ENCODE assay signal across 8 cellular contexts in genomic region chr22:29072193-29072978, GRCh38. TPM values are rescaled to one million over a fixed set of nuclear protein-coding genes. Genes with fewer than 3 reads are reported as not detected.
DNase-seq lines count a peak whose midpoint lies in the region; ATAC-seq, FAIRE-seq and TF ChIP-seq lines count a peak whose summit lies in the region.

No MANE protein-coding gene starts in this region.

- ATAC-seq in GM21786 (IDR thresholded peaks at IDR 0.05; ENCODE audit: unreplicated experiment): peak; percentile 79

- 46% methylated on average over 21 of the region's 41 CpGs for WGBS in SK-N-SH (ENCODE audit: low lambda C conversion rate)

- H3K4me1 ChIP-seq in SK-N-SH (ENCODE audit: control insufficient read depth in 1 of 2, insufficient read depth in 2 of 2, low read depth in 1 of 2, low read length in 1 of 2) (peaks cover 0 to 8% of the 10 kb centered on the region in 2 experiments; a peak in 1 of 4 replicates), neutrophil (ENCODE audit: control insufficient read depth in 1 of 2, insufficient read depth in 1 of 2, low read depth in 1 of 2, low read length in 1 of 2) (peaks cover 29 to 32% of the 10 kb centered on the region in 2 experiments)

- H3K27me3 Mint-ChIP-seq in activated naive CD4-positive, alpha-beta T cell treated with anti-CD3 and anti-CD28 coated beads for 36 hours (ENCODE audit: low read depth): peaks cover 49% of the 10 kb centered on the region

- H3K4me2 ChIP-seq in SK-N-SH: peak overlapping the region; percentile 77

- H3K36me3 Mint-ChIP-seq in activated naive CD4-positive, alpha-beta T cell treated with anti-CD3 and anti-CD28 coated beads for 36 hours (ENCODE audit: low read depth): no peaks in the 10 kb centered on the region

- FAIRE-seq in D721Med (lab: Jason Lieb, UNC): no peak

- no peak for TF ChIP-seq CTCF in D721Med (IDR thresholded peaks at IDR 0.05; ENCODE audit: insufficient read depth, missing control alignments)
- TF ChIP-seq CTCF in LNCaP clone FGC (IDR thresholded peaks at IDR 0.05; ENCODE audit: control insufficient read depth, extremely low read depth, insufficient read depth): no peak
- TF ChIP-seq CTCF in SK-N-SH (IDR thresholded peaks at IDR 0.05): no peak
- TF ChIP-seq CTCF in neutrophil (IDR thresholded peaks at IDR 0.05): no peak

- CTCF ChIA-PET in SK-N-SH (lab: Yijun Ruan, JAX): interaction anchor here (0.6 to 1.1 kb wide), 5 partner anchors 9 to 173 kb away, joined by 3 to 6 read pairs (median 3); no protein-coding TSS in a partner anchor
- CTCF ChIA-PET in activated naive CD4-positive, alpha-beta T cell treated with anti-CD3 and anti-CD28 coated beads for 36 hours (lab: Charles Lee): interaction anchor here (0.9 to 1.4 kb wide), 3 partner anchors 32 to 241 kb away, joined by 3 to 4 read pairs (median 3); no protein-coding TSS in a partner anchor

- no peaks in the 10 kb centered on the region for H3K9me3 Mint-ChIP-seq in activated naive CD4-positive, alpha-beta T cell treated with anti-CD3 and anti-CD28 coated beads for 36 hours

- no peak overlapping the region for H3K27ac ChIP-seq in SK-N-SH (ENCODE audit: low read depth in 2 of 2, low read length in 1 of 2)
- peak overlapping the region; percentile 27 for H3K27ac ChIP-seq in neutrophil

- peak overlapping the region; percentile 65 for H3K4me3 Mint-ChIP-seq in activated naive CD4-positive, alpha-beta T cell treated with anti-CD3 and anti-CD28 coated beads for 36 hours

- H3K4me1 Mint-ChIP-seq in activated naive CD4-positive, alpha-beta T cell treated with anti-CD3 and anti-CD28 coated beads for 36 hours (ENCODE audit: low read depth): peaks cover 20% of the 10 kb centered on the region

- no peaks in the 10 kb centered on the region for H3K36me3 ChIP-seq in SK-N-SH (replicated peaks in 1 of 2; ENCODE audit: control insufficient read depth in 1 of 2, insufficient read depth in 2 of 2, low read length in 1 of 2)
- no peaks in the 10 kb centered on the region for H3K36me3 ChIP-seq in neutrophil

- peak overlapping the region; percentile 66; the same call in 1 of the 2 replicates for H2AFZ ChIP-seq in SK-N-SH (ENCODE audit: low read depth)

- H3K9me2 ChIP-seq in SK-N-SH: no peaks in the 10 kb centered on the region

- TF ChIP-seq EP300 in SK-N-SH (IDR thresholded peaks at IDR 0.05; ENCODE audit: borderline replicate concordance in 1 of 2, low read depth in 1 of 2, low read length in 1 of 2): no peak

- no peaks in the 10 kb centered on the region for H4K20me1 ChIP-seq in SK-N-SH (ENCODE audit: insufficient read depth)

- H3K27ac Mint-ChIP-seq in activated naive CD4-positive, alpha-beta T cell treated with anti-CD3 and anti-CD28 coated beads for 36 hours: no peak overlapping the region

- POLR2A ChIA-PET in SK-N-SH (lab: Yijun Ruan, JAX): no interaction called here

- DNase-seq in D721Med (ENCODE audit: insufficient read length, low spot score) (peak; percentile 59), LNCaP clone FGC (ENCODE audit: low read depth) (peak; percentile 81), SK-N-SH (peak; percentile 99), germinal center (ENCODE audit: low spot score) (peak; percentile 94), stromal cell of bone marrow (ENCODE audit: low read depth) (peak; percentile 33)
- DNase-seq in activated naive CD4-positive, alpha-beta T cell treated with anti-CD3 and anti-CD28 coated beads for 36 hours: peak; percentile 87

- H3F3A ChIP-seq in SK-N-SH (replicated peaks; ENCODE audit: insufficient read depth): no peaks in the 10 kb centered on the region

- H3K4me3 ChIP-seq in LNCaP clone FGC (ENCODE audit: low read depth, low read length): no peak overlapping the region
- peak overlapping the region; percentile 66 to 69 for H3K4me3 ChIP-seq in SK-N-SH (ENCODE audit: low read depth in 2 of 2, low read length in 1 of 2)
- peak overlapping the region; percentile 61 to 75 for H3K4me3 ChIP-seq in neutrophil (ENCODE audit: low read depth in 1 of 2, low read length in 1 of 2)

- no peaks in the 10 kb centered on the region for H3K79me2 ChIP-seq in SK-N-SH (ENCODE audit: insufficient read depth)

- intact Hi-C loops in activated naive CD4-positive, alpha-beta T cell treated with anti-CD3 and anti-CD28 coated beads for 36 hours (cut with micrococcal nuclease): loop anchor here (1.0 to 10.0 kb wide), 3 partner anchors 82 to 300 kb away; partner anchors contain the start of genes CCDC117 and ZNRF3

- H3K9me3 ChIP-seq in SK-N-SH: no peaks in the 10 kb centered on the region
- H3K9me3 ChIP-seq in neutrophil: no peaks in the 10 kb centered on the region

- H3K27me3 ChIP-seq in SK-N-SH (ENCODE audit: insufficient read depth): no peaks in the 10 kb centered on the region
- H3K27me3 ChIP-seq in neutrophil: peaks cover 97% of the 10 kb centered on the region

- no peak overlapping the region for H3K9ac ChIP-seq in SK-N-SH

- no peak for TF ChIP-seq RAD21 in SK-N-SH (IDR thresholded peaks at IDR 0.05; ENCODE audit: low read length)

TF ChIP-seq in SK-N-SH, 30 proteins besides CTCF, POLR2A, EP300 and RAD21:
- TF ChIP-seq NFIC (IDR thresholded peaks at IDR 0.05; ENCODE audit: borderline replicate concordance) (no peak), MEF2A (IDR thresholded peaks at IDR 0.05; ENCODE audit: borderline replicate concordance, low read depth) (no peak), PBX3 (IDR thresholded peaks at IDR 0.05) (peak; percentile 93), FOSL2 (IDR thresholded peaks at IDR 0.05; ENCODE audit: borderline replicate concordance, low read depth) (no peak), FOXJ3 (CRISPR knock-in tag; IDR thresholded peaks at IDR 0.05) (no peak), NRF1 (IDR thresholded peaks at IDR 0.05; ENCODE audit: low read depth, low read length) (peak; percentile 70)
TF ChIP-seq in SK-N-SH: peak in this region for 2.

RNA-seq across cellular contexts. Expression of gene KREMEN1, which starts 0.4 kb away (rescaled TPM):
- 7.9 and 10.0 TPM in 2 replicates for polyA plus RNA-seq in SK-N-SH (2012; rRNA removed)
- 7.0 and 10.4 TPM in 2 replicates for polyA plus RNA-seq in SK-N-SH (2012; cell fraction: cytosol; rRNA removed)
- 6.7 and 8.0 TPM in 2 replicates for polyA plus RNA-seq in SK-N-SH (2012; cell fraction: nucleus; rRNA removed)
- under 1 TPM; 0.17 to 0.35 TPM for total RNA-seq in activated naive CD4-positive, alpha-beta T cell treated with anti-CD3 and anti-CD28 coated beads for 36 hours

RNA-seq across cellular contexts. Expression of gene C22orf31, which starts 10.8 kb away (rescaled TPM):
- polyA plus RNA-seq in SK-N-SH (2012; rRNA removed): not detected in 2 replicates
- not detected in 2 replicates for polyA plus RNA-seq in SK-N-SH (2012; cell fraction: cytosol; rRNA removed)
- polyA plus RNA-seq in SK-N-SH (2012; cell fraction: nucleus; rRNA removed): not detected in 2 replicates
- total RNA-seq in activated naive CD4-positive, alpha-beta T cell treated with anti-CD3 and anti-CD28 coated beads for 36 hours: not detected

Comparison
In these comparisons a context has a peak if more than half of its experiments do, and no peak if none do; other contexts are left out.
1. DNase-seq: peak in every context shown above with its lines; median percentile 99 in SK-N-SH; 94 in germinal center; 87 in activated naive CD4-positive, alpha-beta T cell treated with anti-CD3 and anti-CD28 coated beads for 36 hours; 81 in LNCaP clone FGC; 59 in D721Med; 33 in stromal cell of bone marrow.